In genomic region chr4:122617597-122618593, GRCh38 we compare ENCODE assay signal across 19 cellular contexts. TPM values are rescaled to one million over a fixed set of nuclear protein-coding genes. Genes with fewer than 3 reads are reported as not detected.
A peak's percentile ranks its signal among the peaks of the same experiment; 100 is the strongest.
DNase-seq lines count a peak whose midpoint lies in the region; ATAC-seq and TF ChIP-seq lines count a peak whose summit lies in the region.
"Had no signal": no experiment of that assay in that cellular context is flagged by ENCODE, and none has a peak within 500 bp of the region (broad histone marks: within the 10 kb centered on the region; RNA-seq: fewer than 3 reads in every experiment).

No MANE protein-coding gene starts in this region.

- intact Hi-C loops in naive thymus-derived CD4-positive, alpha-beta T cell (cut with micrococcal nuclease): loop anchor here in 1 of 2 donors (5.0 kb wide), 2 partner anchors 44 to 99 kb away; no protein-coding TSS in a partner anchor

- H3K4me1 Mint-ChIP-seq in activated T-cell treated with anti-CD3 and anti-CD28 coated beads, Interleukin-2, amount 50 U/mL, for 24 hours (ENCODE audit: low read depth): peaks cover 62% of the 10 kb centered on the region
- H3K4me1 Mint-ChIP-seq in naive thymus-derived CD4-positive, alpha-beta T cell: peaks cover 0 to 51% (median 23%) of the 10 kb centered on the region in 7 donors

- in situ Hi-C loops in G401 (cut with HindIII; ENCODE audit: low sequenced_read_pairs): no loop called here

- TF ChIP-seq CTCF in foreskin keratinocyte (conservative IDR thresholded peaks at IDR 0.05): no peak

- H3K9me3 ChIP-seq in naive thymus-derived CD4-positive, alpha-beta T cell (ENCODE audit: control insufficient read depth in 2 of 3, low read length in 3 of 3): no peaks in the 10 kb centered on the region
- H3K9me3 ChIP-seq: Caco-2, left ventricle myocardium inferior, psoas muscle had no signal

- no peaks in the 10 kb centered on the region for H3K36me3 ChIP-seq in naive thymus-derived CD4-positive, alpha-beta T cell (ENCODE audit: control insufficient read depth in 2 of 3, insufficient read depth in 3 of 3, low read length in 3 of 3)
- H3K36me3 ChIP-seq: left ventricle myocardium inferior had no signal

- no peak overlapping the region for H3K4me3 ChIP-seq in naive thymus-derived CD4-positive, alpha-beta T cell (ENCODE audit: low read length)
- H3K4me3 ChIP-seq: left ventricle myocardium inferior, psoas muscle had no signal

- no peaks in the 10 kb centered on the region for H3K27me3 ChIP-seq in naive thymus-derived CD4-positive, alpha-beta T cell (ENCODE audit: control insufficient read depth in 2 of 2, insufficient read depth in 2 of 2, low read length in 2 of 2)
- no peaks in the 10 kb centered on the region for H3K27me3 ChIP-seq in foreskin keratinocyte

- peak overlapping the region; percentile 81 for H3K4me3 Mint-ChIP-seq in activated T-cell treated with anti-CD3 and anti-CD28 coated beads, Interleukin-2, amount 50 U/mL, for 24 hours
- peak overlapping the region in 7 of 10 donors; percentile 1 to 73 (median 45) for H3K4me3 Mint-ChIP-seq in naive thymus-derived CD4-positive, alpha-beta T cell

- no peak for DNase-seq in activated T-cell treated with anti-CD3 and anti-CD28 coated beads, Interleukin-2, amount 50 U/mL, for 24 hours
- no peak for DNase-seq in activated T-cell treated with anti-CD3 and anti-CD28 coated beads, Interleukin-2, amount 50 U/mL, for 48 hours
- DNase-seq in amniotic epithelial cell (ENCODE audit: low read depth): peak; percentile 34
- no peak for DNase-seq in naive thymus-derived CD4-positive, alpha-beta T cell
- DNase-seq in G401 (ENCODE audit: low spot score): no peak
- DNase-seq in foreskin keratinocyte: no peak
- DNase-seq: activated CD4-positive, alpha-beta T cell treated with anti-CD3 and anti-CD28 coated beads for 1 hour; activated gamma-delta T cell treated with Interleukin-2 at 50 U/mL for 16 hours; Caco-2; effector CD4-positive, alpha-beta T cell; HCEC 1CT; left ventricle myocardium inferior; NCI-H2107; psoas muscle; stimulated activated CD4-positive, alpha-beta T cell treated with anti-CD3 and anti-CD28 coated beads, Interleukin-12 subunit alpha, Interleukin-12 subunit beta, amount 100 ng/mL, for 4 hours had no signal

- POLR2A ChIA-PET in naive thymus-derived CD4-positive, alpha-beta T cell (lab: Charles Lee): no interaction called here

- no peaks in the 10 kb centered on the region for H3K27me3 Mint-ChIP-seq in activated T-cell treated with anti-CD3 and anti-CD28 coated beads, Interleukin-2, amount 50 U/mL, for 24 hours
- no peaks in the 10 kb centered on the region for H3K27me3 Mint-ChIP-seq in naive thymus-derived CD4-positive, alpha-beta T cell

- peaks cover 53% of the 10 kb centered on the region for H3K36me3 Mint-ChIP-seq in activated T-cell treated with anti-CD3 and anti-CD28 coated beads, Interleukin-2, amount 50 U/mL, for 24 hours (ENCODE audit: low read depth)
- H3K36me3 Mint-ChIP-seq in naive thymus-derived CD4-positive, alpha-beta T cell: peaks cover 0 to 8% (median 0%) of the 10 kb centered on the region in 5 donors

- CTCF ChIA-PET in naive thymus-derived CD4-positive, alpha-beta T cell (lab: Charles Lee): no interaction called here

- peak overlapping the region; percentile 81 for H3K27ac Mint-ChIP-seq in activated T-cell treated with anti-CD3 and anti-CD28 coated beads, Interleukin-2, amount 50 U/mL, for 24 hours
- H3K27ac Mint-ChIP-seq in naive thymus-derived CD4-positive, alpha-beta T cell: peak overlapping the region in 7 of 9 donors; percentile 2 to 85 (median 52)

- H3K4me1 ChIP-seq in naive thymus-derived CD4-positive, alpha-beta T cell (ENCODE audit: control insufficient read depth in 2 of 2, insufficient read depth in 2 of 2, low read length in 2 of 2): no peaks in the 10 kb centered on the region
- H3K4me1 ChIP-seq in foreskin keratinocyte: no peaks in the 10 kb centered on the region
- H3K4me1 ChIP-seq: Caco-2, left ventricle myocardium inferior, psoas muscle had no signal

- ATAC-seq in HG02870 (IDR thresholded peaks at IDR 0.05; ENCODE audit: unreplicated experiment) (peak; percentile 13), HG03342 (IDR thresholded peaks at IDR 0.05; ENCODE audit: unreplicated experiment) (no peak), foreskin keratinocyte (no peak)
- no peak for ATAC-seq in naive thymus-derived CD4-positive, alpha-beta T cell
- ATAC-seq: psoas muscle had no signal

- H3K27ac ChIP-seq in naive thymus-derived CD4-positive, alpha-beta T cell (ENCODE audit: low read depth, low read length): no peak overlapping the region
- H3K27ac ChIP-seq in foreskin keratinocyte: no peak overlapping the region
- H3K27ac ChIP-seq: left ventricle myocardium inferior, psoas muscle had no signal

- no peaks in the 10 kb centered on the region for H3K9me3 Mint-ChIP-seq in activated T-cell treated with anti-CD3 and anti-CD28 coated beads, Interleukin-2, amount 50 U/mL, for 24 hours
- H3K9me3 Mint-ChIP-seq in naive thymus-derived CD4-positive, alpha-beta T cell: no peaks in the 10 kb centered on the region

RNA-seq across cellular contexts. Expression of gene IL21, which starts 3.0 kb away (rescaled TPM):
- total RNA-seq in naive thymus-derived CD4-positive, alpha-beta T cell: 1 to 10 TPM in 1 of 5 experiments, not detected in 4; 7.3 TPM
- not detected for polyA plus RNA-seq in naive thymus-derived CD4-positive, alpha-beta T cell
- total RNA-seq in G401 (2014; rRNA removed; shearing (Covaris generic)): not detected in 2 replicates
- not detected in 2 replicates for total RNA-seq in foreskin keratinocyte
- polyA plus RNA-seq in foreskin keratinocyte: not detected in 2 replicates
- total RNA-seq: Caco-2, cardiac septum, left ventricle myocardium inferior, psoas muscle had no signal
- polyA plus RNA-seq: AG04450 had no signal
